Comparison of ENCODE assay signal across 18 cellular contexts in genomic region chr12:53603804-53604203, GRCh38. TPM values are rescaled to one million over a fixed set of nuclear protein-coding genes. Genes with fewer than 3 reads are reported as not detected.
DNase-seq lines count a peak whose midpoint lies in the region; ATAC-seq and TF ChIP-seq lines count a peak whose summit lies in the region.
"Had no signal": no experiment of that assay in that cellular context is flagged by ENCODE, and none has a peak within 500 bp of the region (broad histone marks: within the 10 kb centered on the region; RNA-seq: fewer than 3 reads in every experiment).

No MANE protein-coding gene starts in this region.

- H3K9me3 Mint-ChIP-seq in central memory CD8-positive, alpha-beta T cell = no peaks in the 10 kb centered on the region
- H3K9me3 Mint-ChIP-seq in naive B cell = no peaks in the 10 kb centered on the region
- H3K9me3 Mint-ChIP-seq: H9 had no signal

- ATAC-seq in central memory CD8-positive, alpha-beta T cell (replicated peaks; ENCODE audit: extremely low read depth, poor library complexity, severe bottlenecking) = no peak
- ATAC-seq in naive B cell (ENCODE audit: low read depth in 2 of 2) = no peak
- no peak for ATAC-seq in GM19397 (IDR thresholded peaks at IDR 0.05; ENCODE audit: unreplicated experiment)
- ATAC-seq: right lobe of liver had no signal

- H3K27ac ChIP-seq in BLaER1 = peak overlapping the region; percentile 44
- H3K27ac ChIP-seq in sigmoid colon = no peak overlapping the region
- H3K27ac ChIP-seq: right lobe of liver, tibial nerve had no signal

- DNase-seq in HEK293T (ENCODE audit: extremely low spot score) (no peak), naive B cell (no peak), AG20443 (ENCODE audit: low spot score) (no peak), putamen (ENCODE audit: low spot score) (no peak), sigmoid colon (no peak)
- DNase-seq in central memory CD8-positive, alpha-beta T cell (ENCODE audit: low spot score in 2 of 2) = no peak
- DNase-seq: activated effector memory CD4-positive, alpha-beta T cell treated with anti-CD3 and anti-CD28 coated beads, Interleukin-2, amount 50 U/mL, for 16 hours; H9; IMR-90; NCI-H1048; NCI-H2227 treated with DMSO at 0.1 percent for 48 hours; right lobe of liver; SW 1271; WERI-Rb-1 had no signal

- H3K27me3 Mint-ChIP-seq in central memory CD8-positive, alpha-beta T cell = no peaks in the 10 kb centered on the region
- no peaks in the 10 kb centered on the region for H3K27me3 Mint-ChIP-seq in naive B cell
- H3K27me3 Mint-ChIP-seq: B cell had no signal

- H3K4me3 ChIP-seq in BLaER1 (no peak overlapping the region), sigmoid colon (no peak overlapping the region)
- H3K4me3 ChIP-seq: right lobe of liver, tibial nerve had no signal

- no peaks in the 10 kb centered on the region for H3K27me3 ChIP-seq in BLaER1
- no peaks in the 10 kb centered on the region for H3K27me3 ChIP-seq in sigmoid colon
- H3K27me3 ChIP-seq: right lobe of liver, tibial nerve had no signal

- peaks cover 24% of the 10 kb centered on the region for H3K4me1 Mint-ChIP-seq in central memory CD8-positive, alpha-beta T cell
- peaks cover 34 to 41% (median 35%) of the 10 kb centered on the region in 3 donors for H3K4me1 Mint-ChIP-seq in naive B cell

- H3K36me3 Mint-ChIP-seq in central memory CD8-positive, alpha-beta T cell (ENCODE audit: insufficient read depth) = peaks cover 13% of the 10 kb centered on the region
- H3K36me3 Mint-ChIP-seq in naive B cell = peaks cover 0 to 7% of the 10 kb centered on the region in 2 donors

- peaks cover 41% of the 10 kb centered on the region for H3K4me1 ChIP-seq in BLaER1
- peaks cover 0 to 51% (median 36%) of the 10 kb centered on the region in 4 donors for H3K4me1 ChIP-seq in sigmoid colon
- H3K4me1 ChIP-seq: right lobe of liver had no signal

- TF ChIP-seq POLR2A in sigmoid colon (IDR thresholded peaks at IDR 0.05) = no peak

- peak overlapping the region; percentile 81 for H3K4me2 ChIP-seq in BLaER1

- H3K9ac ChIP-seq in BLaER1 = peak overlapping the region; percentile 30; the same call in 1 of the 2 replicates

- TF ChIP-seq CTCF in sigmoid colon (IDR thresholded peaks at IDR 0.05) = no peak

- H4K20me1 ChIP-seq in BLaER1 = no peaks in the 10 kb centered on the region

- H3K9me3 ChIP-seq in BLaER1 (no peaks in the 10 kb centered on the region), sigmoid colon (no peaks in the 10 kb centered on the region)
- H3K9me3 ChIP-seq: right lobe of liver, tibial nerve had no signal

- no peak overlapping the region for H3K4me3 Mint-ChIP-seq in central memory CD8-positive, alpha-beta T cell
- peak overlapping the region in 1 of 8 donors; percentile 15 for H3K4me3 Mint-ChIP-seq in naive B cell
- H3K4me3 Mint-ChIP-seq: B cell, H9 had no signal

- H3K27ac Mint-ChIP-seq in central memory CD8-positive, alpha-beta T cell (ENCODE audit: low read depth) = peak overlapping the region; percentile 30
- H3K27ac Mint-ChIP-seq in naive B cell = peak overlapping the region in 4 of 6 donors; percentile 14 to 76 (median 32)
- H3K27ac Mint-ChIP-seq: B cell had no signal

- intact Hi-C loops in sigmoid colon (cut with DNase I) = no loop called here

- no peak for TF ChIP-seq EP300 in sigmoid colon (IDR thresholded peaks at IDR 0.05)

- H3K36me3 ChIP-seq in BLaER1 = peaks cover 20% of the 10 kb centered on the region
- H3K36me3 ChIP-seq in sigmoid colon = peaks cover 0 to 4% (median 0%) of the 10 kb centered on the region in 4 donors
- H3K36me3 ChIP-seq: WERI-Rb-1 had no signal

- CTCF ChIA-PET in HEK293T (lab: Yijun Ruan, JAX) = interaction anchor here (0.6 kb wide), 1 partner anchor 181 kb away, joined by 3 read pairs; no protein-coding TSS in a partner anchor

- POLR2A ChIA-PET in HEK293T (lab: Yijun Ruan, JAX) = interaction anchor here (0.6 to 1.0 kb wide), 2 partner anchors 9 to 73 kb away, joined by 3 to 4 read pairs; no protein-coding TSS in a partner anchor

TF ChIP-seq in HEK293T, 16 proteins besides CTCF, POLR2A, EP300 and RAD21:
- TF ChIP-seq, protein P1, sequence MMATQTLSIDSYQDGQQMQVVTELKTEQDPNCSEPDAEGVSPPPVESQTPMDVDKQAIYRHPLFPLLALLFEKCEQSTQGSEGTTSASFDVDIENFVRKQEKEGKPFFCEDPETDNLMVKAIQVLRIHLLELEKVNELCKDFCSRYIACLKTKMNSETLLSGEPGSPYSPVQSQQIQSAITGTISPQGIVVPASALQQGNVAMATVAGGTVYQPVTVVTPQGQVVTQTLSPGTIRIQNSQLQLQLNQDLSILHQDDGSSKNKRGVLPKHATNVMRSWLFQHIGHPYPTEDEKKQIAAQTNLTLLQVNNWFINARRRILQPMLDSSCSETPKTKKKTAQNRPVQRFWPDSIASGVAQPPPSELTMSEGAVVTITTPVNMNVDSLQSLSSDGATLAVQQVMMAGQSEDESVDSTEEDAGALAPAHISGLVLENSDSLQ (IDR thresholded peaks at IDR 0.05) = peak; percentile 73
- TF ChIP-seq L3MBTL2 (conservative IDR thresholded peaks at IDR 0.05) = no peak

RNA-seq across cellular contexts. Expression of gene ATF7, which starts 22.4 kb away (rescaled TPM):
- 10 to 100 TPM; 12.2 to 18.7 (median 16.2) TPM for polyA plus RNA-seq in naive B cell (ENCODE audit: low read depth in 6 of 6)
- 10 to 100 TPM; 20.3 to 36.0 (median 27.1) TPM for total RNA-seq in sigmoid colon
- polyA plus RNA-seq in sigmoid colon = 10 to 100 TPM; 20.2 to 22.0 (median 21.0) TPM
